ENCODE assay signal across 31 cellular contexts in the genomic region with DNA sequence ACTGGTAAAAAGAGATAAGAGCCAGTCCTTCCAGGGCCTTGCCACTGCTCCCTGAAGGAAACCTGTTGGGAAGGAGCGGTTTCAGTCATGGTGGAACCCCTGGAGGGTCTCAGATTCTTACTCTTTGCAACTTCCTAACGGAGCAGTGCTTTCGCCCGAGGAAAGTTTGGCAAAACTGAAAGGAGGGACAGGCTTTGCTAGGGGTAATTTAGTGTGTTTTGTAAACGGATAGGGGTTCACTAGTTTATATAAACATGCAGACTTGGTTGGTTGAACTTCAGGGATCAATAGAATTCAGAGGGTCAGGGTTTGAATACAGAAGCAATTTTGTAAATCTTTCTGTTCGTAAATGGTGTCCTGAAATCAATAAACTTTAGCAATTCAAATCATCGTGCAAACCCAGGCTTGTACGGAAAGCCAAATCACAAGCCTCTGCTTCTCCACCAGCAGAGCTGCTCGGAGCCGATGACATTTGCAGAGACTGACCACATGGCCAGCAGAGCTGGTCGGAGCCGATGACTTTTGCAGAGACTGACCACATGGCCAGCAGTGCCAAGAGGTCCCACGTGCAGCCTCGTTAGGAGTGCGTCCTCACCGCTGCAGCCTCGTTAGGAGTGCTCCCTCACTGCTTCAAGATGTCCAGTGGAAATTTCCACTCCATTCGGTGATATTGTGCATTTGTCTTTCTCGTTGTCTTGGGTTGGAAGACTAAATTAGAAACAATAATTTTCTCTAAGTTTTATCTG. TPM values are rescaled to one million over a fixed set of nuclear protein-coding genes. Genes with fewer than 3 reads are reported as not detected.
A peak's percentile ranks its signal among the peaks of the same experiment; 100 is the strongest.
DNase-seq lines count a peak whose midpoint lies in the region; ATAC-seq and TF ChIP-seq lines count a peak whose summit lies in the region.
"Had no signal": no experiment of that assay in that cellular context is flagged by ENCODE, and none has a peak within 500 bp of the region (broad histone marks: within the 10 kb centered on the region; RNA-seq: fewer than 3 reads in every experiment).

No MANE protein-coding gene starts in this region.

- TF ChIP-seq EP300 in esophagus muscularis mucosa (IDR thresholded peaks at IDR 0.05), result no peak
- no peak for TF ChIP-seq EP300 in tibial nerve (IDR thresholded peaks at IDR 0.05)

- H3K36me3 Mint-ChIP-seq in nephron progenitor cell (ENCODE audit: low read depth), result peaks cover 7% of the 10 kb centered on the region
- H3K36me3 Mint-ChIP-seq: brain; CD8-positive, alpha-beta memory T cell; naive thymus-derived CD4-positive, alpha-beta T cell had no signal

- H3K9me3 Mint-ChIP-seq in nephron progenitor cell, result peaks cover 11% of the 10 kb centered on the region
- H3K9me3 Mint-ChIP-seq: activated T-helper 2 cell treated with anti-CD3 and anti-CD28 coated beads, Interferon-gamma antibody, Interleukin-2, Interleukin-4, amounts not matched to agents 10 μg/mL and 5 μg/mL and 100 μg/mL, durations not matched to agents 14 hours and 24 hours and 36 hours; CD8-positive, alpha-beta memory T cell had no signal

- peaks cover 12% of the 10 kb centered on the region for H3K27me3 Mint-ChIP-seq in nephron progenitor cell (ENCODE audit: low read depth, poor library complexity)

- H3K36me3 ChIP-seq in esophagus muscularis mucosa (no peaks in the 10 kb centered on the region), tibial nerve (no peaks in the 10 kb centered on the region)
- H3K36me3 ChIP-seq: HAP-1, lower lobe of right lung, thoracic aorta had no signal

- H3K27me3 ChIP-seq in esophagus muscularis mucosa, result no peaks in the 10 kb centered on the region
- no peaks in the 10 kb centered on the region for H3K27me3 ChIP-seq in tibial nerve

- TF ChIP-seq CTCF in esophagus muscularis mucosa (IDR thresholded peaks at IDR 0.05), result no peak
- no peak for TF ChIP-seq CTCF in nephron progenitor cell (IDR thresholded peaks at IDR 0.05)
- TF ChIP-seq CTCF in tibial nerve (IDR thresholded peaks at IDR 0.05), result no peak

- no peak for TF ChIP-seq POLR2A in esophagus muscularis mucosa (IDR thresholded peaks at IDR 0.05; ENCODE audit: low read depth)
- no peak for TF ChIP-seq POLR2A in tibial nerve (IDR thresholded peaks at IDR 0.05)

- H3K27ac Mint-ChIP-seq in nephron progenitor cell, result peak overlapping the region; percentile 95
- H3K27ac Mint-ChIP-seq: activated T-helper 2 cell treated with anti-CD3 and anti-CD28 coated beads, Interferon-gamma antibody, Interleukin-2, Interleukin-4, amounts not matched to agents 10 μg/mL and 5 μg/mL and 100 μg/mL, durations not matched to agents 14 hours and 24 hours and 36 hours; brain; CD8-positive, alpha-beta memory T cell; naive thymus-derived CD4-positive, alpha-beta T cell had no signal

- H3K4me1 ChIP-seq in esophagus muscularis mucosa (peaks cover 0 to 8% (median 3%) of the 10 kb centered on the region in 4 donors), tibial nerve (peaks cover 0 to 9% (median 0%) of the 10 kb centered on the region in 4 donors)
- H3K4me1 ChIP-seq: HAP-1, lower lobe of right lung had no signal

- DNase-seq in esophagus muscularis mucosa (ENCODE audit: extremely low spot score) (peak; percentile 90), left cardiac atrium (peak; percentile 65), nephron progenitor cell (no peak), tibial nerve (ENCODE audit: low spot score in 2 of 2) (peak; percentile 46 to 47), NCI-H345 (lab: John Stamatoyannopoulos, UW) (no peak)
- DNase-seq: ACHN; activated CD4-positive, alpha-beta T cell treated with anti-CD3 and anti-CD28 coated beads for 4 hours; activated CD8-positive, alpha-beta memory T cell treated with anti-CD3 and anti-CD28 coated beads for 24 hours; activated naive CD4-positive, alpha-beta T cell treated with anti-CD3 and anti-CD28 coated beads, Interleukin-2, amount 50 U/mL, for 16 hours; activated T-cell treated with anti-CD3 and anti-CD28 coated beads for 4 hours; CD8-positive, alpha-beta memory T cell; lower lobe of right lung; midbrain; MM.1S; naive thymus-derived CD4-positive, alpha-beta T cell; NCI-H1417; NCI-H2081; NCI-H2227 treated with DMSO at 0.1 percent for 48 hours; NCI-H69; occipital lobe; SHP77 treated with DMSO at 0.1 percent for 48 hours; stimulated activated naive CD4-positive, alpha-beta T cell treated with Interleukin-2 at 50 U/mL for 16 hours had no signal

- peaks cover 25% of the 10 kb centered on the region for H3K4me1 Mint-ChIP-seq in nephron progenitor cell
- H3K4me1 Mint-ChIP-seq: CD8-positive, alpha-beta memory T cell; naive thymus-derived CD4-positive, alpha-beta T cell had no signal

- ATAC-seq in left cardiac atrium, result peak; percentile 87 to 95
- ATAC-seq in GM19455 (IDR thresholded peaks at IDR 0.05; ENCODE audit: unreplicated experiment), result no peak
- ATAC-seq in GM19452 (IDR thresholded peaks at IDR 0.05; ENCODE audit: unreplicated experiment), result no peak
- ATAC-seq: lower lobe of right lung; naive thymus-derived CD4-positive, alpha-beta T cell had no signal

- H3K9me3 ChIP-seq in esophagus muscularis mucosa, result no peaks in the 10 kb centered on the region
- no peaks in the 10 kb centered on the region for H3K9me3 ChIP-seq in tibial nerve
- H3K9me3 ChIP-seq: HAP-1, lower lobe of right lung, thoracic aorta had no signal

- 83% methylated on average over 16 of the region's 19 CpGs for WGBS in esophagus muscularis mucosa
- WGBS in tibial nerve, 2 donors, result 69 to 70% methylated on average over 19 of the region's 19 CpGs

- H3K27ac ChIP-seq in esophagus muscularis mucosa (replicated peaks in 1 of 4), result no peak overlapping the region
- no peak overlapping the region for H3K27ac ChIP-seq in tibial nerve
- H3K27ac ChIP-seq: HL-60, KMS-11, lower lobe of right lung, thoracic aorta had no signal

- no peak overlapping the region for H3K4me3 ChIP-seq in esophagus muscularis mucosa
- H3K4me3 ChIP-seq in tibial nerve, result no peak overlapping the region
- H3K4me3 ChIP-seq: HAP-1, lower lobe of right lung, smooth muscle cell, thoracic aorta had no signal

- H3K4me3 Mint-ChIP-seq in nephron progenitor cell, result peak overlapping the region; percentile 58
- H3K4me3 Mint-ChIP-seq: brain; CD8-positive, alpha-beta memory T cell; naive thymus-derived CD4-positive, alpha-beta T cell had no signal

- intact Hi-C loops in esophagus muscularis mucosa (cut with DNase I) (no loop called here), left cardiac atrium (cut with DNase I) (no loop called here)

RNA-seq across cellular contexts. Expression of gene SMOC2, which starts 28.4 kb away (rescaled TPM):
- total RNA-seq in esophagus muscularis mucosa (100 to 1,000 TPM in 2 of 4 donors, 10 to 100 TPM in 2; 45.8 to 130 (median 84.0) TPM), left cardiac atrium (10 to 100 TPM; 12.0 to 27.7 TPM), tibial nerve (100 to 1,000 TPM in 3 of 4 donors, 10 to 100 TPM in 1; 74.7 to 139 (median 118) TPM)
- total RNA-seq: activated T-helper 2 cell treated with anti-CD3 and anti-CD28 coated beads, Interferon-gamma antibody, Interleukin-2, Interleukin-4, amounts not matched to agents 10 μg/mL and 5 μg/mL and 100 μg/mL, durations not matched to agents 14 hours and 24 hours and 36 hours; CD8-positive, alpha-beta memory T cell; naive thymus-derived CD4-positive, alpha-beta T cell had no signal

Comparison
In these comparisons a context has a peak if more than half of its experiments do, and no peak if none do; other contexts are left out.
1. DNase-seq: peak in esophagus muscularis mucosa (single experiment), left cardiac atrium (single experiment) and tibial nerve (2 of 2); none in nephron progenitor cell (single experiment) and NCI-H345 (single experiment).
2. ATAC-seq: peak in left cardiac atrium (2 of 2); none in GM19455 (single experiment) and GM19452 (single experiment).